8 cellular contexts compared by ENCODE assay signal in the genomic region with DNA sequence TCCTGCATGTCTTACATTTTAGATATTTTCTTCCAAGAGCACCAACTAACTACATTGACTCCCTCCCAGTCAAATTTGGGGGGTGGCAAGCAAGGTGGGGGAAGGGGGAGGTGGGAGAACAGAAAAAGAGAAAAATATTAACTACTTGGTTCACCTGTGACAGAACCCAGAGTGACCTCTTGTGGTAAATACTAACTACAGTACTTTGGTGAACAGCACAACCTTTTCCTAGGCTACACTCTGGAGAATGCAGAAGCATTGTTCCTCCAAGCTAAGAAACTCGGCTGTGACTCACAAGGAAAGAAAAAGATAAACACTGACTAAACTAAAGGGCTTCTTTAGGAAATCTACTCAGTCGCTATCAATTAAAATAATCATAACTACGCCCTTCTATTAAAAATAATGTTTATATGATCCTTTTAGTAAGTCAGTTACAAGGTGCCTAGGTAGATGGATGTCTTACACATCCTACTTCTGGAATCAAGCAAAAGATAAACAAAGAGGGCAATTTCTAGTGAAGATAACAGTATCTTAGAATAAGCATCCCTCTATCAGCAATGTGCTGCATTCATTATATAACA. TPM values are rescaled to one million over a fixed set of nuclear protein-coding genes. Genes with fewer than 3 reads are reported as not detected.
DNase-seq lines count a peak whose midpoint lies in the region; ATAC-seq and TF ChIP-seq lines count a peak whose summit lies in the region.

No MANE protein-coding gene starts in this region.

- peaks cover 14% of the 10 kb centered on the region for H3K27me3 Mint-ChIP-seq in brain
- peaks cover 59% of the 10 kb centered on the region for H3K27me3 Mint-ChIP-seq in neural crest cell (ENCODE audit: low read depth)

- ATAC-seq in stimulated activated naive CD8-positive, alpha-beta T cell treated with anti-CD3 and anti-CD28 coated beads, Interleukin-15, Interleukin-2, amounts not matched to agents 100 U/mL and 50 U/mL, for 24 hours = no peak
- ATAC-seq in GM21576 (IDR thresholded peaks at IDR 0.05; ENCODE audit: unreplicated experiment) (no peak), HG03342 (IDR thresholded peaks at IDR 0.05; ENCODE audit: unreplicated experiment) (no peak), GM19351 (IDR thresholded peaks at IDR 0.05; ENCODE audit: unreplicated experiment) (no peak)

- peaks cover 15% of the 10 kb centered on the region for H3K4me1 Mint-ChIP-seq in brain
- peaks cover 5% of the 10 kb centered on the region for H3K4me1 Mint-ChIP-seq in neural crest cell

- no peaks in the 10 kb centered on the region for H3K36me3 Mint-ChIP-seq in brain
- H3K36me3 Mint-ChIP-seq in neural crest cell (ENCODE audit: low read depth) = no peaks in the 10 kb centered on the region

- no peak for DNase-seq in GM13977 (ENCODE audit: low spot score)
- DNase-seq in NCI-H2081 (lab: John Stamatoyannopoulos, UW) = peak; percentile 36 to 60
- no peak for DNase-seq in neural crest cell (ENCODE audit: low read depth, low spot score)
- no peak for DNase-seq in stimulated activated naive CD8-positive, alpha-beta T cell treated with anti-CD3 and anti-CD28 coated beads, Interleukin-15, Interleukin-2, amounts not matched to agents 100 U/mL and 50 U/mL, for 24 hours

- TF ChIP-seq CTCF in GM13977 (IDR thresholded peaks at IDR 0.05; ENCODE audit: extremely low read depth, insufficient read depth, missing control alignments) = peak; percentile 32
- peak; percentile 75 to 84 for TF ChIP-seq CTCF in brain (conservative IDR thresholded peaks at IDR 0.05)
- peak; percentile 71 for TF ChIP-seq CTCF in neural crest cell (conservative IDR thresholded peaks at IDR 0.05)

- no peaks in the 10 kb centered on the region for H3K9me3 Mint-ChIP-seq in brain
- no peaks in the 10 kb centered on the region for H3K9me3 Mint-ChIP-seq in neural crest cell

- in situ Hi-C loops in GM13977 (cut with MboI; ENCODE audit: low pct_unique_long_range_greater_than_20kb, low sequenced_read_pairs, unreplicated experiment) = loop anchor here (25.0 kb wide), 1 partner anchor 853 kb away; no protein-coding TSS in a partner anchor

- no peak overlapping the region for H3K27ac Mint-ChIP-seq in brain
- H3K27ac Mint-ChIP-seq in neural crest cell (ENCODE audit: unreplicated experiment) = no peak overlapping the region

- H3K4me3 Mint-ChIP-seq in brain = peak overlapping the region in 1 of 5 experiments; percentile 37
- no peak overlapping the region for H3K4me3 Mint-ChIP-seq in neural crest cell

RNA-seq across cellular contexts. Expression of gene KCNH5, which starts 5.4 kb away (rescaled TPM):
- polyA plus RNA-seq in brain (ENCODE audit: insufficient read depth, low read depth, low replicate concordance) = 1.6 TPM
- total RNA-seq in neural crest cell = 0.44 and 0.48 TPM in 2 replicates

Comparison
In these comparisons a context has a peak if more than half of its experiments do, and no peak if none do; other contexts are left out.
1. DNase-seq: peak in NCI-H2081 (2 of 2); none in GM13977 (single experiment), neural crest cell (single experiment) and stimulated activated naive CD8-positive, alpha-beta T cell treated with anti-CD3 and anti-CD28 coated beads, Interleukin-15, Interleukin-2, amounts not matched to agents 100 U/mL and 50 U/mL, for 24 hours (single experiment).
2. Peak in every context shown above with its lines, with median percentiles within 50 percentile points of each other: CTCF ChIP-seq.